ENCODE assay signal across 17 cellular contexts in the genomic region with DNA sequence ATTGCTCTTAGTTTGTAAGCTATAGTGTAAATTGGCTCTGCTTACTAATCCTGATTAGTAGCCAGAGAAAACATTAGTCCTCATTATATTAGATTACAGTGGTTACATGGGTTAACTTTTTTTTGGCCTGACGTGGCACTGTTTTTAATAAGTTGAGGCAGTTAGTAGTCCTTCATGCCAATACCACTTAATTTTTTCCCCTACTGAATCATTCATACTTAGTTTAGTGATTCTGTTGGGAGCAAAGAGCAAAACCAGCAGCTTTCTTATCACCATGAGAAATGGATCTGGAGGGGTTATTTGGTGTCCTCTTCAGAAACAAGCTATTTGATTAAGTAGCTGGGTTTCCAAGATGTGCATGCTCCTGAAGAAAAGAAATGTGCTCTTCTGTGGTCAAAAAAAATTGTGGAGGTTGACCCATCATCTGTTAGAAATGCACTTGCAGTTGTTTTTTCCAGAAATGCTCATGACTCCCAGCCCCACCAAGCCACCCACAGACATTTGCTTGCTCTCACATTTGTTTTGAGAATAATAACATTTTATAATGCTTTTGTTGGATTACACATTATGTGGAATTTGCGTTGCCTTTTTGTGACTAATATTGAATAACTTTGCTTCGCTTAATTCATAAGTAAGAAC.
DNase-seq lines count a peak whose midpoint lies in the region; ATAC-seq and TF ChIP-seq lines count a peak whose summit lies in the region.
"Had no signal": no experiment of that assay in that cellular context is flagged by ENCODE, and none has a peak within 500 bp of the region (broad histone marks: within the 10 kb centered on the region; RNA-seq: fewer than 3 reads in every experiment).

No MANE protein-coding gene starts in this region.

- no peak overlapping the region for H3K4me3 ChIP-seq in AG09309 (ENCODE audit: control insufficient read depth, low read depth, low read length)
- H3K4me3 ChIP-seq in cardiac fibroblast (replicated peaks in 1 of 2; ENCODE audit: low read depth in 2 of 2, low read length in 2 of 2), result no peak overlapping the region
- H3K4me3 ChIP-seq: lower lobe of right lung, PC-9, upper lobe of left lung had no signal

- TF ChIP-seq CTCF in AG09309 (IDR thresholded peaks at IDR 0.05; ENCODE audit: control insufficient read depth, insufficient read depth, low read depth, low read length, missing control alignments) (no peak), cardiac fibroblast (IDR thresholded peaks at IDR 0.05; ENCODE audit: low read depth, low read length) (no peak)

- ATAC-seq in stimulated activated naive CD8-positive, alpha-beta T cell treated with anti-CD3 and anti-CD28 coated beads, Interleukin-15, Interleukin-2, amounts not matched to agents 100 U/mL and 50 U/mL, for 24 hours, result no peak
- ATAC-seq in HG03521 (IDR thresholded peaks at IDR 0.05; ENCODE audit: unreplicated experiment), result no peak
- ATAC-seq: foreskin keratinocyte, lower lobe of right lung, right cardiac atrium had no signal

- in situ Hi-C loops in KBM-7 (cut with MboI; ENCODE audit: low pct_unique_long_range_greater_than_20kb, low sequenced_read_pairs), result no loop called here

- DNase-seq in AG09309 (ENCODE audit: low read depth) (peak; percentile 80), HT1080 (ENCODE audit: low read depth) (peak; percentile 30), cardiac fibroblast (ENCODE audit: low read depth in 2 of 2) (peak; percentile 59 to 93), myocyte (ENCODE audit: low read depth) (peak; percentile 86), globus pallidus (ENCODE audit: low spot score) (no peak), KBM-7 (no peak)
- no peak for DNase-seq in stimulated activated naive CD8-positive, alpha-beta T cell treated with anti-CD3 and anti-CD28 coated beads, Interleukin-15, Interleukin-2, amounts not matched to agents 100 U/mL and 50 U/mL, for 24 hours
- DNase-seq: DMS 273 treated with DMSO at 0.1 percent for 48 hours; lower lobe of right lung; NCI-H187; NCI-H524 treated with DMSO at 0.1 percent for 48 hours; right cardiac atrium; stimulated activated CD4-positive, alpha-beta T cell treated with anti-CD3 and anti-CD28 coated beads, Interleukin-4, amount 100 ng/mL, for 4 hours; upper lobe of left lung had no signal

Comparison
In these comparisons a context has a peak if more than half of its experiments do, and no peak if none do; other contexts are left out.
1. DNase-seq: peak in AG09309 (single experiment), HT1080 (single experiment), cardiac fibroblast (2 of 2) and myocyte (single experiment); none in globus pallidus (single experiment), stimulated activated naive CD8-positive, alpha-beta T cell treated with anti-CD3 and anti-CD28 coated beads, Interleukin-15, Interleukin-2, amounts not matched to agents 100 U/mL and 50 U/mL, for 24 hours (single experiment) and KBM-7 (single experiment).